ENCODE assay signal across 8 cellular contexts in the genomic region with DNA sequence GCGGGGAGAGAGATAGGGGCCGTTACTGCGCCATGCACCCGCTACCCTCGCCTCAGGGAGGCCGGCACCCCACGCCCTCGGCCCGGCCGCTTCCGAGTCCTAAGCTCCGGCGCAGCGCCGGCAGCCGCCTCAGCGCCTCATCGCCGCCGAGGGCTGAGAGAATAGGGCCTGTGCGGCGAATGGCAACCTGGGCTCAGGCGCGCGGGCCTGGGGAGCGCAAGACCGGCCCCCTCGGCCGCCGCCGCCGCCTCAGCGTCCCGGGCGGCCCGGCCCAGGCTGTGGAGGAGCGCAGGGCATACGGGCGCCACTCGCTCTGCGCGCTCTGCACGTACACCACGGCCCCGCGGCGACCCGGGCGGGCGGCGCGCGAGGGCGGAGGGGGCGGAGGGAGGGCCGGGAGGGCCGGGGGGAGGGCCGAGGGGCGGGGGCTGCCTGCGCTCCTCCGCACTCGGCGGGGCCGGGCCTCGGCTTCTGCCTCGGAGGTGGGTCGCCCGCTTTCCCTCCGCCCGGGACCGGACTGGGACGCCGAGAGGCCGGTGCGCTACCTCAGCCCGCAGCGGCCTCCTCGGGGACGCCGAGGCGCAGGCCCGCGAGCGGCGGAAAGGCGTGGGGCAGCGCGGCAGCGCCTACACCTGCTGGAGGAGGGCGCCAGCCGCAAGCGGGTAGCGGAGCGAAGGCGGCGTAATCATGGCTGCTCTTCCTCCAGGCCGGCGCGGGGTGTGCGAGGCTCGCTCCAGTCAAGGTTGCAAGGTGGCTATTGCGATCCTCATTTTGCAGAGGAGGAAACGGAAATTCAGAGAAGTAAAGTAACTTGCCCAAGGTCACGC. TPM values are rescaled to one million over a fixed set of nuclear protein-coding genes. Genes with fewer than 3 reads are reported as not detected.
DNase-seq lines count a peak whose midpoint lies in the region; ATAC-seq and TF ChIP-seq lines count a peak whose summit lies in the region.

A gene (minus strand): TSS at position 317 of the 827 bp plus-strand sequence. CDS start 399 bp downstream, outside the sequence.

- H3K27ac ChIP-seq in GM23338 (ENCODE audit: low read depth), result no peak within 1 kb of the TSS

- peaks cover 6% of the 10 kb centered on the region for H3K79me2 ChIP-seq in GM23338 (replicated peaks; ENCODE audit: insufficient read depth)

- peak; percentile 83 for TF ChIP-seq POLR2A in Raji (IDR thresholded peaks at IDR 0.05; ENCODE audit: insufficient read depth, low read depth, low read length)

- H3K4me3 Mint-ChIP-seq in GM23338, result peak within 1 kb of the TSS; percentile 94
- peak within 1 kb of the TSS; percentile 95 for H3K4me3 Mint-ChIP-seq in nephron progenitor cell
- H3K4me3 Mint-ChIP-seq in stimulated activated naive CD8-positive, alpha-beta T cell treated with anti-CD3 and anti-CD28 coated beads, Interleukin-15, Interleukin-2, amounts not matched to agents 100 ng/mL and 50 ng/mL, for 24 hours, result peak within 1 kb of the TSS; percentile 92

- H3K36me3 Mint-ChIP-seq in GM23338 (ENCODE audit: low read depth) (no peaks in the 10 kb centered on the region; the same call in 2 of the 3 replicates), nephron progenitor cell (ENCODE audit: low read depth) (peaks cover 4% of the 10 kb centered on the region)
- peaks cover 9% of the 10 kb centered on the region for H3K36me3 Mint-ChIP-seq in stimulated activated naive CD8-positive, alpha-beta T cell treated with anti-CD3 and anti-CD28 coated beads, Interleukin-15, Interleukin-2, amounts not matched to agents 100 ng/mL and 50 ng/mL, for 24 hours (ENCODE audit: low read depth)

- peaks cover 26% of the 10 kb centered on the region for H4K20me1 ChIP-seq in GM23338 (replicated peaks; ENCODE audit: insufficient read depth)

- peaks cover 11% of the 10 kb centered on the region; the same call in 1 of the 2 replicates for H3F3A ChIP-seq in GM23338 (replicated peaks; ENCODE audit: low read depth)

- H3K4me1 ChIP-seq in GM23338 (ENCODE audit: insufficient read depth), result peaks cover 23% of the 10 kb centered on the region

- H3K9me2 ChIP-seq in GM23338 (ENCODE audit: insufficient read depth), result no peaks in the 10 kb centered on the region

- H3K36me3 ChIP-seq in GM23338 (ENCODE audit: insufficient read depth), result no peaks in the 10 kb centered on the region

- peaks cover 90% of the 10 kb centered on the region for H3K27me3 ChIP-seq in GM23338 (ENCODE audit: insufficient read depth)

- H3K27ac Mint-ChIP-seq in GM23338, result peak within 1 kb of the TSS; percentile 96
- H3K27ac Mint-ChIP-seq in nephron progenitor cell, result peak within 1 kb of the TSS; percentile 98
- peak within 1 kb of the TSS; percentile 91 for H3K27ac Mint-ChIP-seq in stimulated activated naive CD8-positive, alpha-beta T cell treated with anti-CD3 and anti-CD28 coated beads, Interleukin-15, Interleukin-2, amounts not matched to agents 100 ng/mL and 50 ng/mL, for 24 hours

- DNase-seq in EL (peak; percentile 91), GM23338 (ENCODE audit: low spot score) (peak; percentile 81), Kasumi-1 (lab: John Stamatoyannopoulos, UW) (peak; percentile 83 to 86), fibroblast of pulmonary artery (ENCODE audit: low read depth) (peak; percentile 92), nephron progenitor cell (peak; percentile 87)
- DNase-seq in activated T-helper 9 cell treated with anti-CD3 and anti-CD28 coated beads, Interleukin-2, amount 50 U/mL, for 16 hours (ENCODE audit: low read depth), result peak; percentile 77

- TF ChIP-seq CTCF in GM23338 (conservative IDR thresholded peaks at IDR 0.05; ENCODE audit: low read depth in 2 of 2) (peak in 1 of 2 experiments; percentile 50; a peak in 2 of 4 replicates), fibroblast of pulmonary artery (IDR thresholded peaks at IDR 0.05; ENCODE audit: low read length, missing control alignments) (peak; percentile 16), nephron progenitor cell (IDR thresholded peaks at IDR 0.05) (no peak)

- H3K9me3 Mint-ChIP-seq in GM23338 (no peaks in the 10 kb centered on the region), nephron progenitor cell (no peaks in the 10 kb centered on the region)
- H3K9me3 Mint-ChIP-seq in stimulated activated naive CD8-positive, alpha-beta T cell treated with anti-CD3 and anti-CD28 coated beads, Interleukin-15, Interleukin-2, amounts not matched to agents 100 ng/mL and 50 ng/mL, for 24 hours, result no peaks in the 10 kb centered on the region

- peak within 1 kb of the TSS; percentile 79 for H3K4me3 ChIP-seq in GM23338
- H3K4me3 ChIP-seq in fibroblast of pulmonary artery (replicated peaks; ENCODE audit: low read depth, low read length), result peak within 1 kb of the TSS; percentile 67

- peak within 1 kb of the TSS; percentile 93 for H3K4me2 ChIP-seq in GM23338

- peak within 1 kb of the TSS; percentile 97 for H2AFZ ChIP-seq in GM23338

- peaks cover 22% of the 10 kb centered on the region for H3K4me1 Mint-ChIP-seq in GM23338
- H3K4me1 Mint-ChIP-seq in nephron progenitor cell, result peaks cover 49% of the 10 kb centered on the region
- peaks cover 40% of the 10 kb centered on the region for H3K4me1 Mint-ChIP-seq in stimulated activated naive CD8-positive, alpha-beta T cell treated with anti-CD3 and anti-CD28 coated beads, Interleukin-15, Interleukin-2, amounts not matched to agents 100 ng/mL and 50 ng/mL, for 24 hours (ENCODE audit: low read depth)

- H3K27me3 Mint-ChIP-seq in GM23338 (ENCODE audit: insufficient read depth, low read depth, poor library complexity) (peaks cover 31% of the 10 kb centered on the region), nephron progenitor cell (ENCODE audit: low read depth, poor library complexity) (peaks cover 13% of the 10 kb centered on the region)
- H3K27me3 Mint-ChIP-seq in stimulated activated naive CD8-positive, alpha-beta T cell treated with anti-CD3 and anti-CD28 coated beads, Interleukin-15, Interleukin-2, amounts not matched to agents 100 ng/mL and 50 ng/mL, for 24 hours, result peaks cover 12% of the 10 kb centered on the region

- ATAC-seq in GM23338, result peak; percentile 71

TF ChIP-seq in GM23338, 12 proteins besides CTCF, POLR2A, EP300 and RAD21:
- TF ChIP-seq ZNF114 (CRISPR knock-in tag; IDR thresholded peaks at IDR 0.05) (no peak), POLR2AphosphoS5 (IDR thresholded peaks at IDR 0.05; ENCODE audit: low read depth) (peak; percentile 77), EZH2phosphoT487 (IDR thresholded peaks at IDR 0.05; ENCODE audit: unreplicated experiment) (no peak)
- TF ChIP-seq, protein P1, sequence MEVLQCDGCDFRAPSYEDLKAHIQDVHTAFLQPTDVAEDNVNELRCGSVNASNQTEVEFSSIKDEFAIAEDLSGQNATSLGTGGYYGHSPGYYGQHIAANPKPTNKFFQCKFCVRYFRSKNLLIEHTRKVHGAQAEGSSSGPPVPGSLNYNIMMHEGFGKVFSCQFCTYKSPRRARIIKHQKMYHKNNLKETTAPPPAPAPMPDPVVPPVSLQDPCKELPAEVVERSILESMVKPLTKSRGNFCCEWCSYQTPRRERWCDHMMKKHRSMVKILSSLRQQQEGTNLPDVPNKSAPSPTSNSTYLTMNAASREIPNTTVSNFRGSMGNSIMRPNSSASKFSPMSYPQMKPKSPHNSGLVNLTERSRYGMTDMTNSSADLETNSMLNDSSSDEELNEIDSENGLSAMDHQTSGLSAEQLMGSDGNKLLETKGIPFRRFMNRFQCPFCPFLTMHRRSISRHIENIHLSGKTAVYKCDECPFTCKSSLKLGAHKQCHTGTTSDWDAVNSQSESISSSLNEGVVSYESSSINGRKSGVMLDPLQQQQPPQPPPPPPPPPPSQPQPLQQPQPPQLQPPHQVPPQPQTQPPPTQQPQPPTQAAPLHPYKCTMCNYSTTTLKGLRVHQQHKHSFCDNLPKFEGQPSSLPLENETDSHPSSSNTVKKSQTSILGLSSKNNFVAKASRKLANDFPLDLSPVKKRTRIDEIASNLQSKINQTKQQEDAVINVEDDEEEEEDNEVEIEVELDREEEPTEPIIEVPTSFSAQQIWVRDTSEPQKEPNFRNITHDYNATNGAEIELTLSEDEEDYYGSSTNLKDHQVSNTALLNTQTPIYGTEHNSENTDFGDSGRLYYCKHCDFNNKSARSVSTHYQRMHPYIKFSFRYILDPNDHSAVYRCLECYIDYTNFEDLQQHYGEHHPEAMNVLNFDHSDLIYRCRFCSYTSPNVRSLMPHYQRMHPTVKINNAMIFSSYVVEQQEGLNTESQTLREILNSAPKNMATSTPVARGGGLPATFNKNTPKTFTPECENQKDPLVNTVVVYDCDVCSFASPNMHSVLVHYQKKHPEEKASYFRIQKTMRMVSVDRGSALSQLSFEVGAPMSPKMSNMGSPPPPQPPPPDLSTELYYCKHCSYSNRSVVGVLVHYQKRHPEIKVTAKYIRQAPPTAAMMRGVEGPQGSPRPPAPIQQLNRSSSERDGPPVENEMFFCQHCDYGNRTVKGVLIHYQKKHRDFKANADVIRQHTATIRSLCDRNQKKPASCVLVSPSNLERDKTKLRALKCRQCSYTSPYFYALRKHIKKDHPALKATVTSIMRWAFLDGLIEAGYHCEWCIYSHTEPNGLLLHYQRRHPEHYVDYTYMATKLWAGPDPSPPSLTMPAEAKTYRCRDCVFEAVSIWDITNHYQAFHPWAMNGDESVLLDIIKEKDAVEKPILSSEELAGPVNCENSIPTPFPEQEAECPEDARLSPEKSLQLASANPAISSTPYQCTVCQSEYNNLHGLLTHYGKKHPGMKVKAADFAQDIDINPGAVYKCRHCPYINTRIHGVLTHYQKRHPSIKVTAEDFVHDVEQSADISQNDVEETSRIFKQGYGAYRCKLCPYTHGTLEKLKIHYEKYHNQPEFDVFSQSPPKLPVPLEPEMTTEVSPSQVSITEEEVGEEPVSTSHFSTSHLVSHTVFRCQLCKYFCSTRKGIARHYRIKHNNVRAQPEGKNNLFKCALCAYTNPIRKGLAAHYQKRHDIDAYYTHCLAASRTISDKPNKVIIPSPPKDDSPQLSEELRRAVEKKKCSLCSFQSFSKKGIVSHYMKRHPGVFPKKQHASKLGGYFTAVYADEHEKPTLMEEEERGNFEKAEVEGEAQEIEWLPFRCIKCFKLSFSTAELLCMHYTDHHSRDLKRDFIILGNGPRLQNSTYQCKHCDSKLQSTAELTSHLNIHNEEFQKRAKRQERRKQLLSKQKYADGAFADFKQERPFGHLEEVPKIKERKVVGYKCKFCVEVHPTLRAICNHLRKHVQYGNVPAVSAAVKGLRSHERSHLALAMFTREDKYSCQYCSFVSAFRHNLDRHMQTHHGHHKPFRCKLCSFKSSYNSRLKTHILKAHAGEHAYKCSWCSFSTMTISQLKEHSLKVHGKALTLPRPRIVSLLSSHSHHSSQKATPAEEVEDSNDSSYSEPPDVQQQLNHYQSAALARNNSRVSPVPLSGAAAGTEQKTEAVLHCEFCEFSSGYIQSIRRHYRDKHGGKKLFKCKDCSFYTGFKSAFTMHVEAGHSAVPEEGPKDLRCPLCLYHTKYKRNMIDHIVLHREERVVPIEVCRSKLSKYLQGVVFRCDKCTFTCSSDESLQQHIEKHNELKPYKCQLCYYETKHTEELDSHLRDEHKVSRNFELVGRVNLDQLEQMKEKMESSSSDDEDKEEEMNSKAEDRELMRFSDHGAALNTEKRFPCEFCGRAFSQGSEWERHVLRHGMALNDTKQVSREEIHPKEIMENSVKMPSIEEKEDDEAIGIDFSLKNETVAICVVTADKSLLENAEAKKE (CRISPR knock-in tag; IDR thresholded peaks at IDR 0.05), result no peak

RNA-seq across cellular contexts. Expression of the gene that starts here (rescaled TPM):
- total RNA-seq in GM23338 (2014; rRNA removed; shearing (Covaris generic)), result 6.0 and 7.2 TPM in 2 replicates
- polyA plus RNA-seq in GM23338 (2016; fragmentation: Nextera tagmentation; extraction: Ambion mirVana), result 1.9 and 2.3 TPM in 2 replicates
